In the genomic region with DNA sequence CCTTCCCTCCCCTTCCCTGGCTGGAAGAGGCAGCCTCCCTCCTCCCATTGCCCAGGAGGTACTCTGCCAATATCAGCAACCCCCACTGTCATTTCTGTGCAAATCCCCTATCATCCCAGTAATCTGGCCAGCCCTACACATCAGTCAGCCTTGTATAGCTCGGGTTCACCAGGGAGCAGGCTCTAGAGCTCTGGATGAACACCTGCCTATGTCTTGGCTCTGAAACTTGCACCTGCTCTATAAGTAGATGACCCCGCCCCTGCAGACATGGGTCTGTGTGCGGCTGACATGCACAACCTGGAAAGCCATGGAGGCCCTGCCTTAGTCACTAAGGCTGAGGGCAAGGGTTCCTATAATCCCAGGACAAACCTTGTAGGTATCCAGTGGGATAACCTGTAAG, we compare ENCODE assay signal across 23 cellular contexts.
A peak's percentile ranks its signal among the peaks of the same experiment; 100 is the strongest.
DNase-seq lines count a peak whose midpoint lies in the region; ATAC-seq and TF ChIP-seq lines count a peak whose summit lies in the region.
"Had no signal": no experiment of that assay in that cellular context is flagged by ENCODE, and none has a peak within 500 bp of the region (broad histone marks: within the 10 kb centered on the region; RNA-seq: fewer than 3 reads in every experiment).

No MANE protein-coding gene starts in this region.

- intact Hi-C loops in activated CD8-positive, alpha-beta T cell treated with anti-CD3 and anti-CD28 coated beads for 36 hours (cut with micrococcal nuclease), result no loop called here

- H2AFZ ChIP-seq in H9 (ENCODE audit: low read length), result no peak overlapping the region

- H3K4me3 Mint-ChIP-seq in H9, result peak overlapping the region; percentile 21 to 45; a peak in 2 of 5 replicates
- H3K4me3 Mint-ChIP-seq in activated CD8-positive, alpha-beta T cell treated with anti-CD3 and anti-CD28 coated beads for 36 hours, result no peak overlapping the region
- H3K4me3 Mint-ChIP-seq: activated CD8-positive, alpha-beta T cell treated with anti-CD3 and anti-CD28 coated beads, Interleukin-2, amount 10 ng/mL, durations not matched to agents 7 days and 5 days; activated naive CD4-positive, alpha-beta T cell treated with anti-CD3 and anti-CD28 coated beads, Interleukin-2, amount 10 ng/mL, durations not matched to agents 7 days and 5 days; activated T-cell treated with anti-CD3 and anti-CD28 coated beads, Interleukin-2, amount 50 U/mL, for 24 hours; memory B cell; natural killer cell; stimulated activated effector memory CD8-positive, alpha-beta T cell treated with anti-CD3 and anti-CD28 coated beads, Interleukin-12 subunit alpha, Interleukin-12 subunit beta, amount 100 ng/mL, for 72 hours had no signal

- H4K91ac ChIP-seq in H9 (ENCODE audit: insufficient read length, low read depth, low read length), result no peak overlapping the region

- no peak overlapping the region for H4K8ac ChIP-seq in H9 (replicated peaks; ENCODE audit: insufficient read length, low read depth, low read length)

- H3K4me2 ChIP-seq in H9 (ENCODE audit: insufficient read depth, insufficient read length, low read length), result no peak overlapping the region

- peaks cover 44 to 50% of the 10 kb centered on the region in 2 experiments for H3K4me1 Mint-ChIP-seq in H9
- no peaks in the 10 kb centered on the region for H3K4me1 Mint-ChIP-seq in activated CD8-positive, alpha-beta T cell treated with anti-CD3 and anti-CD28 coated beads for 36 hours (ENCODE audit: low read depth)
- H3K4me1 Mint-ChIP-seq: activated naive CD4-positive, alpha-beta T cell treated with anti-CD3 and anti-CD28 coated beads, Interleukin-2, amount 10 ng/mL, durations not matched to agents 7 days and 5 days; memory B cell; natural killer cell; stimulated activated effector memory CD8-positive, alpha-beta T cell treated with anti-CD3 and anti-CD28 coated beads, Interleukin-12 subunit alpha, Interleukin-12 subunit beta, amount 100 ng/mL, for 72 hours had no signal

- H3K36me3 ChIP-seq in right atrium auricular region (no peaks in the 10 kb centered on the region), upper lobe of left lung (no peaks in the 10 kb centered on the region)
- H3K36me3 ChIP-seq: MG63, thoracic aorta had no signal

- no peak overlapping the region for H2BK20ac ChIP-seq in H9 (ENCODE audit: low read depth, low read length, poor library complexity, severe bottlenecking)

- no peak overlapping the region for H3K56ac ChIP-seq in H9 (ENCODE audit: insufficient read length, low read depth, low read length)

- no peak overlapping the region for H3K27ac ChIP-seq in H9 (ENCODE audit: insufficient read length, low read depth, low read length)
- no peak overlapping the region for H3K27ac ChIP-seq in right atrium auricular region
- no peak overlapping the region for H3K27ac ChIP-seq in upper lobe of left lung
- H3K27ac ChIP-seq: C4-2B, SK-N-MC, thoracic aorta had no signal

- peak overlapping the region; percentile 9; the same call in 1 of the 2 replicates for H3K4me3 ChIP-seq in iPS-18c (ENCODE audit: insufficient read depth, low read depth, low read length)
- H3K4me3 ChIP-seq in right atrium auricular region, result no peak overlapping the region
- H3K4me3 ChIP-seq in upper lobe of left lung, result no peak overlapping the region
- H3K4me3 ChIP-seq: MG63, thoracic aorta had no signal

- no peaks in the 10 kb centered on the region for H3K79me2 ChIP-seq in H9 (ENCODE audit: insufficient read depth, low read length)

- no peak overlapping the region for H3K4ac ChIP-seq in H9 (ENCODE audit: low read depth, low read length)

- H4K5ac ChIP-seq in H9 (ENCODE audit: insufficient read length, low read depth, low read length), result no peak overlapping the region

- H3K27me3 ChIP-seq in H9 (ENCODE audit: insufficient read depth, low read length) (no peaks in the 10 kb centered on the region), right atrium auricular region (no peaks in the 10 kb centered on the region), upper lobe of left lung (no peaks in the 10 kb centered on the region)
- H3K27me3 ChIP-seq: MG63 had no signal

- no peak overlapping the region for H3K23ac ChIP-seq in H9 (ENCODE audit: insufficient read length, low read depth, low read length)

- no peak overlapping the region for H2BK12ac ChIP-seq in H9 (ENCODE audit: insufficient read length, low read depth, low read length)

- H3K4me1 ChIP-seq in H9 (ENCODE audit: insufficient read depth, low read length) (peaks cover 15% of the 10 kb centered on the region; the same call in 1 of the 2 replicates), right atrium auricular region (no peaks in the 10 kb centered on the region), upper lobe of left lung (no peaks in the 10 kb centered on the region)

- ATAC-seq in upper lobe of left lung (ENCODE audit: low FRiP score in 2 of 2), result no peak
- ATAC-seq in activated CD8-positive, alpha-beta T cell treated with anti-CD3 and anti-CD28 coated beads for 36 hours, result no peak
- ATAC-seq: activated CD8-positive, alpha-beta T cell treated with anti-CD3 and anti-CD28 coated beads, Interleukin-2, amount 10 ng/mL, durations not matched to agents 7 days and 5 days; natural killer cell; stimulated activated effector memory CD8-positive, alpha-beta T cell treated with anti-CD3 and anti-CD28 coated beads, Interleukin-12 subunit alpha, Interleukin-12 subunit beta, amount 100 ng/mL, for 72 hours had no signal

- CTCF ChIA-PET in activated CD8-positive, alpha-beta T cell treated with anti-CD3 and anti-CD28 coated beads for 36 hours (lab: Charles Lee), result no interaction called here

- no peak overlapping the region for H2BK120ac ChIP-seq in H9 (ENCODE audit: low read depth, low read length, poor library complexity, severe bottlenecking)

- WGBS in H9 (ENCODE audit: extremely low coverage, insufficient read length, low lambda C conversion rate), result no CpG with 5 or more reads among the region's 3 CpGs
- WGBS in upper lobe of left lung, 2 donors, result 67 to 83% methylated on average over 1 to 3 of the region's 3 CpGs

- H3K23me2 ChIP-seq in H9 (ENCODE audit: insufficient read length, low read depth, low read length, poor library complexity, severe bottlenecking), result no peaks in the 10 kb centered on the region

- POLR2A ChIA-PET in activated CD8-positive, alpha-beta T cell treated with anti-CD3 and anti-CD28 coated beads for 36 hours (lab: Charles Lee), result no interaction called here

- no peaks in the 10 kb centered on the region for H4K20me1 ChIP-seq in H9 (ENCODE audit: control insufficient read depth, insufficient read depth, insufficient read length)

- peak overlapping the region; percentile 73 to 96 (median 96); a peak in 6 of 7 replicates for H3K27ac Mint-ChIP-seq in H9
- H3K27ac Mint-ChIP-seq in activated CD8-positive, alpha-beta T cell treated with anti-CD3 and anti-CD28 coated beads for 36 hours, result no peak overlapping the region
- H3K27ac Mint-ChIP-seq: activated CD8-positive, alpha-beta T cell treated with anti-CD3 and anti-CD28 coated beads, Interleukin-2, amount 10 ng/mL, durations not matched to agents 7 days and 5 days; activated naive CD4-positive, alpha-beta T cell treated with anti-CD3 and anti-CD28 coated beads, Interleukin-2, amount 10 ng/mL, durations not matched to agents 7 days and 5 days; activated T-cell treated with anti-CD3 and anti-CD28 coated beads, Interleukin-2, amount 50 U/mL, for 24 hours; memory B cell; natural killer cell; stimulated activated effector memory CD8-positive, alpha-beta T cell treated with anti-CD3 and anti-CD28 coated beads, Interleukin-12 subunit alpha, Interleukin-12 subunit beta, amount 100 ng/mL, for 72 hours had no signal

- no peak overlapping the region for H2AK5ac ChIP-seq in H9 (ENCODE audit: insufficient read length, low read length)

- H3K9ac ChIP-seq in H9 (ENCODE audit: extremely low read depth, insufficient read length, low read length), result no peak overlapping the region

- peaks cover 0 to 4% (median 0%) of the 10 kb centered on the region in 3 experiments; a peak in 1 of 7 replicates for H3K36me3 Mint-ChIP-seq in H9 (ENCODE audit: insufficient read depth in 1 of 3, low read depth in 3 of 3)
- H3K36me3 Mint-ChIP-seq in activated CD8-positive, alpha-beta T cell treated with anti-CD3 and anti-CD28 coated beads for 36 hours (ENCODE audit: low read depth), result no peaks in the 10 kb centered on the region
- H3K36me3 Mint-ChIP-seq: activated naive CD4-positive, alpha-beta T cell treated with anti-CD3 and anti-CD28 coated beads, Interleukin-2, amount 10 ng/mL, durations not matched to agents 7 days and 5 days; memory B cell; natural killer cell; stimulated activated effector memory CD8-positive, alpha-beta T cell treated with anti-CD3 and anti-CD28 coated beads, Interleukin-12 subunit alpha, Interleukin-12 subunit beta, amount 100 ng/mL, for 72 hours had no signal

- TF ChIP-seq CTCF in H9 (conservative IDR thresholded peaks at IDR 0.05) (no peak), right atrium auricular region (IDR thresholded peaks at IDR 0.05) (no peak), upper lobe of left lung (IDR thresholded peaks at IDR 0.05) (no peak)
- TF ChIP-seq CTCF in activated CD8-positive, alpha-beta T cell treated with anti-CD3 and anti-CD28 coated beads for 36 hours (IDR thresholded peaks at IDR 0.05), result no peak

- TF ChIP-seq POLR2A in upper lobe of left lung (IDR thresholded peaks at IDR 0.05), result no peak

- DNase-seq in H9 (no peak), NCI-H1436 (lab: John Stamatoyannopoulos, UW) (peak; percentile 19), NCI-H82 treated with DMSO at 0.1 percent for 48 hours (lab: John Stamatoyannopoulos, UW; ENCODE audit: unreplicated experiment) (peak; percentile 43), right atrium auricular region (ENCODE audit: low spot score) (no peak), upper lobe of left lung (no peak), hepatic stellate cell (ENCODE audit: low spot score) (no peak)
- no peak for DNase-seq in activated CD8-positive, alpha-beta T cell treated with anti-CD3 and anti-CD28 coated beads for 36 hours
- DNase-seq: activated CD4-positive, CD25-positive, alpha-beta regulatory T cell; activated CD8-positive, alpha-beta T cell treated with anti-CD3 and anti-CD28 coated beads, Interleukin-2, amount 10 ng/mL, durations not matched to agents 7 days and 5 days; activated naive CD4-positive, alpha-beta T cell treated with anti-CD3 and anti-CD28 coated beads, Interleukin-2, amount 10 ng/mL, durations not matched to agents 7 days and 5 days; activated T-cell treated with anti-CD3 and anti-CD28 coated beads, Interleukin-2, amount 50 U/mL, for 24 hours; central memory CD4-positive, alpha-beta T cell; erythroblast; MG63; natural killer cell; NCI-H1930; NK-92 treated with Interleukin-12 subunit alpha and Interleukin-12 subunit beta, amount 100 ng/mL, for 24 hours had no signal

- no peak overlapping the region for H3K18ac ChIP-seq in H9 (ENCODE audit: insufficient read length, low read depth, low read length)

- no peak overlapping the region for H3T11ph ChIP-seq in H9 (ENCODE audit: low read length)

- H3K27me3 Mint-ChIP-seq in H9 (ENCODE audit: low read depth), result peaks cover 2% of the 10 kb centered on the region
- H3K27me3 Mint-ChIP-seq in activated CD8-positive, alpha-beta T cell treated with anti-CD3 and anti-CD28 coated beads for 36 hours, result no peaks in the 10 kb centered on the region
- H3K27me3 Mint-ChIP-seq: activated naive CD4-positive, alpha-beta T cell treated with anti-CD3 and anti-CD28 coated beads, Interleukin-2, amount 10 ng/mL, durations not matched to agents 7 days and 5 days; activated T-cell treated with anti-CD3 and anti-CD28 coated beads, Interleukin-2, amount 50 U/mL, for 24 hours; memory B cell had no signal

- no peaks in the 10 kb centered on the region for H3K79me1 ChIP-seq in H9 (ENCODE audit: insufficient read depth, low read depth, low read length, poor library complexity, severe bottlenecking)

- H2BK15ac ChIP-seq in H9 (ENCODE audit: low read depth, low read length), result no peak overlapping the region

- no peak overlapping the region; the same call in 1 of the 2 replicates for H3K14ac ChIP-seq in H9 (ENCODE audit: insufficient read depth, low read length)

- no peak overlapping the region for H2BK5ac ChIP-seq in H9 (ENCODE audit: insufficient read length, low read length)

- peaks cover under 1 to 4% of the 10 kb centered on the region in 2 experiments; a peak in 2 of 5 replicates for H3K9me3 Mint-ChIP-seq in H9
- H3K9me3 Mint-ChIP-seq in activated CD8-positive, alpha-beta T cell treated with anti-CD3 and anti-CD28 coated beads for 36 hours, result peaks cover 6% of the 10 kb centered on the region
- H3K9me3 Mint-ChIP-seq: natural killer cell had no signal

- H3K9me3 ChIP-seq in H9 (ENCODE audit: control insufficient read depth, low read depth, low read length) (no peaks in the 10 kb centered on the region), iPS-18c (ENCODE audit: control insufficient read depth, insufficient read depth, low read length) (no peaks in the 10 kb centered on the region), right atrium auricular region (no peaks in the 10 kb centered on the region), upper lobe of left lung (peaks cover 0 to 4% (median 0%) of the 10 kb centered on the region in 4 donors)
- H3K9me3 ChIP-seq: MG63, thoracic aorta had no signal

- TF ChIP-seq EP300 in upper lobe of left lung (IDR thresholded peaks at IDR 0.05), result no peak

Comparison
In these comparisons a context has a peak if more than half of its experiments do, and no peak if none do; other contexts are left out.
1. DNase-seq: peak in NCI-H1436 (single experiment) and NCI-H82 treated with DMSO at 0.1 percent for 48 hours (single experiment); none in H9 (single experiment), right atrium auricular region (single experiment), upper lobe of left lung (0 of 2), activated CD8-positive, alpha-beta T cell treated with anti-CD3 and anti-CD28 coated beads for 36 hours (single experiment) and hepatic stellate cell (single experiment).